30 cellular contexts compared by ENCODE assay signal in the genomic region with DNA sequence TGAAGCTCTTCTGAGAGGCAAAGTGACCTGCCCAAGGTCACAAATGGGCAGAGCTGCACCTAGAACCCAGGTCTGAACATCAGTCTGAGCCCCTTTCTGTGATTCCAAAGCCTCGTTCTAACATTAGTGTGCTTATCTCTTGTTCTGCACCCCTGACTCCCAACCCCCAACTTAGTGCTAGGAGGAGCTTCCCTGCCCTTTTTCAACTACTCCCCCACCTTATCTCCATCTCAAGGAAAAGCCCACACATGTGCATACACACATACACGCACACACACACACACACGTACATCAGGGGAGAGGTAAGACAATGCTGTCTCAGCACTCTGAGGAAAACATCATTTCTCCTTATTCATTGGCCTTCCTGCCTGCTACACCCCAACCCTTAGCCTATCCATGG. TPM values are rescaled to one million over a fixed set of nuclear protein-coding genes. Genes with fewer than 3 reads are reported as not detected.
DNase-seq lines count a peak whose midpoint lies in the region; ATAC-seq and TF ChIP-seq lines count a peak whose summit lies in the region.
"Had no signal": no experiment of that assay in that cellular context is flagged by ENCODE, and none has a peak within 500 bp of the region (broad histone marks: within the 10 kb centered on the region; RNA-seq: fewer than 3 reads in every experiment).

No MANE protein-coding gene starts in this region.

- H3K36me3 ChIP-seq in CD8-positive, alpha-beta memory T cell (ENCODE audit: insufficient read depth, low read length), result no peaks in the 10 kb centered on the region
- H3K36me3 ChIP-seq in left ventricle myocardium inferior, result no peaks in the 10 kb centered on the region
- H3K36me3 ChIP-seq: gastroesophageal sphincter, HAP-1, MG63, stomach, thyroid gland had no signal

- no peak for TF ChIP-seq CTCF in left ventricle myocardium inferior (IDR thresholded peaks at IDR 0.05; ENCODE audit: borderline replicate concordance)

- POLR2A ChIA-PET in CD8-positive, alpha-beta memory T cell (lab: Charles Lee), result interaction anchor here (1.2 kb wide), 1 partner anchor 9 kb away, joined by 3 read pairs; the partner anchor contains the start of gene RBM28

- H3K27me3 Mint-ChIP-seq in T-helper 2 cell treated with Interferon-gamma antibody and Interleukin-4, amounts not matched to agents 5 μg/mL and 100 μg/mL, for 36 hours (ENCODE audit: low read depth), result peaks cover 62% of the 10 kb centered on the region
- H3K27me3 Mint-ChIP-seq in CD8-positive, alpha-beta memory T cell, result peaks cover 25 to 34% of the 10 kb centered on the region in 2 donors
- H3K27me3 Mint-ChIP-seq in central memory CD8-positive, alpha-beta T cell, result peaks cover 46% of the 10 kb centered on the region
- H3K27me3 Mint-ChIP-seq in natural killer cell treated with Interleukin-12 subunit alpha and Interleukin-12 subunit beta and Interleukin-15 and Interleukin-18, amount 100 ng/mL, for 72 hours, result peaks cover 25 to 29% of the 10 kb centered on the region in 2 donors

- H3K4me3 ChIP-seq in CD8-positive, alpha-beta memory T cell (ENCODE audit: low read length), result no peak overlapping the region
- H3K4me3 ChIP-seq in left ventricle myocardium inferior, result no peak overlapping the region
- H3K4me3 ChIP-seq: HAP-1, MG63, skin epidermis, stomach, thyroid gland had no signal

- H3K27ac Mint-ChIP-seq in T-helper 2 cell treated with Interferon-gamma antibody and Interleukin-4, amounts not matched to agents 5 μg/mL and 100 μg/mL, for 36 hours, result no peak overlapping the region
- H3K27ac Mint-ChIP-seq in CD8-positive, alpha-beta memory T cell, result peak overlapping the region in 1 of 8 donors; percentile 1
- no peak overlapping the region for H3K27ac Mint-ChIP-seq in central memory CD8-positive, alpha-beta T cell (ENCODE audit: low read depth)
- no peak overlapping the region for H3K27ac Mint-ChIP-seq in natural killer cell treated with Interleukin-12 subunit alpha and Interleukin-12 subunit beta and Interleukin-15 and Interleukin-18, amount 100 ng/mL, for 72 hours
- H3K27ac Mint-ChIP-seq: activated B cell treated with CpG ODN at 0.5 μM for 24 hours had no signal

- H3K4me3 Mint-ChIP-seq in T-helper 2 cell treated with Interferon-gamma antibody and Interleukin-4, amounts not matched to agents 5 μg/mL and 100 μg/mL, for 36 hours, result peak overlapping the region; percentile 27
- H3K4me3 Mint-ChIP-seq in CD8-positive, alpha-beta memory T cell, result peak overlapping the region in 6 of 7 donors; percentile 30 to 69 (median 60)
- peak overlapping the region; percentile 55 for H3K4me3 Mint-ChIP-seq in central memory CD8-positive, alpha-beta T cell
- peak overlapping the region; percentile 15 for H3K4me3 Mint-ChIP-seq in natural killer cell treated with Interleukin-12 subunit alpha and Interleukin-12 subunit beta and Interleukin-15 and Interleukin-18, amount 100 ng/mL, for 72 hours

- DNase-seq in T-helper 2 cell treated with Interferon-gamma antibody and Interleukin-4, amounts not matched to agents 5 μg/mL and 100 μg/mL, for 36 hours (ENCODE audit: low spot score), result no peak
- DNase-seq in T-helper 2 cell (no peak), AG08396 (ENCODE audit: low spot score) (no peak), left ventricle myocardium inferior (no peak), NCI-H446 treated with DMSO at 0.1 percent for 48 hours (lab: John Stamatoyannopoulos, UW) (no peak)
- no peak for DNase-seq in CD8-positive, alpha-beta memory T cell
- DNase-seq in central memory CD8-positive, alpha-beta T cell (ENCODE audit: low spot score in 2 of 2), result no peak
- no peak for DNase-seq in natural killer cell treated with Interleukin-12 subunit alpha and Interleukin-12 subunit beta and Interleukin-15 and Interleukin-18, amount 100 ng/mL, for 72 hours (ENCODE audit: low spot score)
- DNase-seq: activated B cell treated with CpG ODN at 0.5 μM for 24 hours; activated CD4-positive, alpha-beta T cell treated with anti-CD3 and anti-CD28 coated beads, Interleukin-2, amount 50 U/mL, for 4 hours; cerebellar nuclear complex; COR-L47; dorsolateral prefrontal cortex; hippocampal formation; KBM-7; mesendoderm; MG63; NCI-H1105 treated with DMSO at 0.1 percent for 48 hours; NCI-H2029 treated with DMSO at 0.1 percent for 48 hours; NCI-H2227 treated with DMSO at 0.1 percent for 48 hours; NCI-H748 treated with DMSO at 0.1 percent for 48 hours; retina; stomach; thyroid gland had no signal

- CTCF ChIA-PET in CD8-positive, alpha-beta memory T cell (lab: Charles Lee), result interaction anchor here (1.0 kb wide), 1 partner anchor 9 kb away, joined by 3 read pairs; the partner anchor contains the start of gene RBM28

- no peak for ATAC-seq in central memory CD8-positive, alpha-beta T cell (replicated peaks; ENCODE audit: extremely low read depth, poor library complexity, severe bottlenecking)
- no peak for ATAC-seq in natural killer cell treated with Interleukin-12 subunit alpha and Interleukin-12 subunit beta and Interleukin-15 and Interleukin-18, amount 100 ng/mL, for 72 hours
- ATAC-seq: gastroesophageal sphincter had no signal

- no peaks in the 10 kb centered on the region for H3K9me3 ChIP-seq in CD8-positive, alpha-beta memory T cell (ENCODE audit: low read length)
- no peaks in the 10 kb centered on the region for H3K9me3 ChIP-seq in left ventricle myocardium inferior (replicated peaks)
- H3K9me3 ChIP-seq: gastroesophageal sphincter, HAP-1, MG63, stomach, thyroid gland had no signal

- peaks cover 2% of the 10 kb centered on the region for H3K27me3 ChIP-seq in CD8-positive, alpha-beta memory T cell (ENCODE audit: insufficient read depth, low read length, poor library complexity, severe bottlenecking)
- H3K27me3 ChIP-seq in left ventricle myocardium inferior (ENCODE audit: low read depth), result peaks cover 43% of the 10 kb centered on the region
- H3K27me3 ChIP-seq: MG63 had no signal

- H3K4me1 Mint-ChIP-seq in T-helper 2 cell treated with Interferon-gamma antibody and Interleukin-4, amounts not matched to agents 5 μg/mL and 100 μg/mL, for 36 hours (ENCODE audit: low read depth), result peaks cover 4% of the 10 kb centered on the region
- H3K4me1 Mint-ChIP-seq in CD8-positive, alpha-beta memory T cell, result peaks cover 0 to 5% (median 5%) of the 10 kb centered on the region in 3 donors
- no peaks in the 10 kb centered on the region for H3K4me1 Mint-ChIP-seq in central memory CD8-positive, alpha-beta T cell
- H3K4me1 Mint-ChIP-seq in natural killer cell treated with Interleukin-12 subunit alpha and Interleukin-12 subunit beta and Interleukin-15 and Interleukin-18, amount 100 ng/mL, for 72 hours (ENCODE audit: low read depth in 2 of 2), result peaks cover 6 to 9% of the 10 kb centered on the region in 2 donors

- H3K9me3 Mint-ChIP-seq in T-helper 2 cell treated with Interferon-gamma antibody and Interleukin-4, amounts not matched to agents 5 μg/mL and 100 μg/mL, for 36 hours, result no peaks in the 10 kb centered on the region
- no peaks in the 10 kb centered on the region for H3K9me3 Mint-ChIP-seq in CD8-positive, alpha-beta memory T cell
- no peaks in the 10 kb centered on the region for H3K9me3 Mint-ChIP-seq in central memory CD8-positive, alpha-beta T cell
- H3K9me3 Mint-ChIP-seq in natural killer cell treated with Interleukin-12 subunit alpha and Interleukin-12 subunit beta and Interleukin-15 and Interleukin-18, amount 100 ng/mL, for 72 hours, result no peaks in the 10 kb centered on the region
- H3K9me3 Mint-ChIP-seq: activated B cell treated with CpG ODN at 0.5 μM for 24 hours had no signal

- H3K27ac ChIP-seq in CD8-positive, alpha-beta memory T cell (ENCODE audit: low read depth, low read length), result no peak overlapping the region
- no peak overlapping the region for H3K27ac ChIP-seq in left ventricle myocardium inferior (replicated peaks)
- H3K27ac ChIP-seq: dorsolateral prefrontal cortex, gastroesophageal sphincter, RWPE1, skin epidermis, stomach, thyroid gland had no signal

- intact Hi-C loops in left ventricle myocardium inferior (cut with micrococcal nuclease), result no loop called here

- H3K4me1 ChIP-seq in CD8-positive, alpha-beta memory T cell (ENCODE audit: insufficient read depth, low read length), result no peaks in the 10 kb centered on the region
- H3K4me1 ChIP-seq in left ventricle myocardium inferior, result peaks cover 23% of the 10 kb centered on the region
- H3K4me1 ChIP-seq: HAP-1 had no signal

- no peaks in the 10 kb centered on the region for H3K36me3 Mint-ChIP-seq in T-helper 2 cell treated with Interferon-gamma antibody and Interleukin-4, amounts not matched to agents 5 μg/mL and 100 μg/mL, for 36 hours (ENCODE audit: low read depth)
- H3K36me3 Mint-ChIP-seq in CD8-positive, alpha-beta memory T cell, result no peaks in the 10 kb centered on the region
- H3K36me3 Mint-ChIP-seq in central memory CD8-positive, alpha-beta T cell (ENCODE audit: insufficient read depth), result peaks cover under 1% of the 10 kb centered on the region
- H3K36me3 Mint-ChIP-seq in natural killer cell treated with Interleukin-12 subunit alpha and Interleukin-12 subunit beta and Interleukin-15 and Interleukin-18, amount 100 ng/mL, for 72 hours, result no peaks in the 10 kb centered on the region

RNA-seq across cellular contexts. Expression of gene PRRT4, which starts 8.3 kb away (rescaled TPM):
- under 1 TPM; 0.22 to 0.35 TPM for total RNA-seq in CD8-positive, alpha-beta memory T cell
- polyA plus RNA-seq in CD8-positive, alpha-beta memory T cell, result 0.09 TPM
- total RNA-seq in natural killer cell treated with Interleukin-12 subunit alpha and Interleukin-12 subunit beta and Interleukin-15 and Interleukin-18, amount 100 ng/mL, for 72 hours, result not detected
- 1.6 TPM for total RNA-seq in left ventricle myocardium inferior
- total RNA-seq: activated B cell treated with CpG ODN at 0.5 μM for 24 hours, endothelial cell of umbilical vein, HT1080, stomach had no signal

RNA-seq across cellular contexts. Expression of gene RBM28, which starts 9.5 kb away (rescaled TPM):
- total RNA-seq in CD8-positive, alpha-beta memory T cell, result 10 to 100 TPM; 77.7 to 77.8 TPM
- 10.0 TPM for polyA plus RNA-seq in CD8-positive, alpha-beta memory T cell
- 10 to 100 TPM; 46.4 to 77.1 TPM for total RNA-seq in natural killer cell treated with Interleukin-12 subunit alpha and Interleukin-12 subunit beta and Interleukin-15 and Interleukin-18, amount 100 ng/mL, for 72 hours
- 35.7 TPM for total RNA-seq in left ventricle myocardium inferior

RNA-seq across cellular contexts. Expression of gene IMPDH1, which starts 56.6 kb away (rescaled TPM):
- 10 to 100 TPM; 69.1 to 70.4 TPM for total RNA-seq in CD8-positive, alpha-beta memory T cell
- 48.3 TPM for polyA plus RNA-seq in CD8-positive, alpha-beta memory T cell
- total RNA-seq in natural killer cell treated with Interleukin-12 subunit alpha and Interleukin-12 subunit beta and Interleukin-15 and Interleukin-18, amount 100 ng/mL, for 72 hours, result 10 to 100 TPM; 15.8 to 34.5 TPM
- total RNA-seq in left ventricle myocardium inferior, result 17.4 TPM
